9 cellular contexts compared by ENCODE assay signal in the genomic region with DNA sequence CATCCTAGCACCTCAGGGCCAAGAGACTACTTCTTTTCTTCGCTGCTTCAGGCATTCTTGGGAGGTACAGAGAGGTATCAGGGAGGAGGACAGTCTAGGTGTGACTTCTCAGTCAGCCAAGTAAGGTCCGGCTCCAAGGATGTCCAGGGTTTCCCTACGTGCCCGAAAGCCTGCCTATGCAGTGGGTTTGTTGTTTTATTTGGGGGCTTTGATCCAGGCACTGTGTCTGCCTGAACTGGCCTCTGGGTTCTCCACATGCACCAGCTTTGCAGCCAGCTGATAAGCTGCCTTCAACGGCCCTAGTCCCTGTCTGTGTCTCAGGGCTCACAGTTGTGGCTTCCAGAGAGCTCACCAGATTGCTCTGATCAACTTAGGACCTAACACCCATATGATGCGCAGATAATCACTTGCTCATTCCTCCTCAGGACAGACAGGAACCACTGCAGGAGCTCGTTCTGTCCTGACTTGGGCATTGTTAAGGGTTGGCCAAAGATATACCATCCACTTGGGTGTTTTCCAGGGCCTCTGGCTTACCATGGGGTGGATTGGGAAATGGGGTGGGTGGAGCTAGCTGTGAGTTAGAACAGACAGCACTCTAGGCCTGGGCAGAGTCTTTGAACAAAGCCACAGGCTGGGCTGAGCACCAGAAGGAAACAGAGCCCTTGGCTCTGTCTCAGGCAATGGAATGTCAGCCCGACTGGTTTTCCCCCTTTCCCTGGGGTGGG. TPM values are rescaled to one million over a fixed set of nuclear protein-coding genes. Genes with fewer than 3 reads are reported as not detected.
DNase-seq lines count a peak whose midpoint lies in the region; ATAC-seq and TF ChIP-seq lines count a peak whose summit lies in the region.
"Had no signal": no experiment of that assay in that cellular context is flagged by ENCODE, and none has a peak within 500 bp of the region (broad histone marks: within the 10 kb centered on the region; RNA-seq: fewer than 3 reads in every experiment).

No MANE protein-coding gene starts in this region.

- in situ Hi-C loops in IMR-90 (cut with MboI; ENCODE audit: low sequenced_read_pairs), result no loop called here

- 0% methylated on average over 1 of the region's 8 CpGs; no CpG with 5 or more reads in 1 of the 2 experiments for WGBS in IMR-90 (ENCODE audit: extremely low coverage in 2 of 2, insufficient read length in 1 of 2), 2 experiments

- H3K4ac ChIP-seq in IMR-90 (ENCODE audit: low read depth, low read length), result no peak overlapping the region

- H3K79me1 ChIP-seq in IMR-90 (ENCODE audit: low read depth in 1 of 2, low read length in 2 of 2), result no peaks in the 10 kb centered on the region

- H3K23ac ChIP-seq in IMR-90 (ENCODE audit: low read depth, low read length), result no peak overlapping the region

- H3K9me3 ChIP-seq in IMR-90 (ENCODE audit: control insufficient read depth, insufficient read depth, low read length), result no peaks in the 10 kb centered on the region
- H3K9me3 ChIP-seq: Peyer's patch had no signal

- no peaks in the 10 kb centered on the region for H4K20me1 ChIP-seq in IMR-90 (ENCODE audit: insufficient read depth, low read length)

- dilution Hi-C loops in IMR-90 (cut with HindIII; ENCODE audit: low sequenced_read_pairs, unreplicated experiment), result no loop called here

- CTCF ChIA-PET in IMR-90 (lab: Yijun Ruan, JAX) (no interaction called here), MCF 10A (lab: Yijun Ruan, JAX) (interaction anchor here (0.7 to 2.3 kb wide), 3 partner anchors 10 to 216 kb away, joined by 3 to 5 read pairs (median 3); no protein-coding TSS in a partner anchor)

- no peak overlapping the region for H2AK5ac ChIP-seq in IMR-90 (ENCODE audit: low read depth, low read length)

- no peak overlapping the region for H2BK120ac ChIP-seq in IMR-90 (ENCODE audit: low read depth, low read length)

- DNase-seq in IMR-90 (no peak), MCF 10A (ENCODE audit: unreplicated experiment) (peak; percentile 97), iPS-NIHi11 (ENCODE audit: low spot score) (peak; percentile 64), NCI-H1092 treated with DMSO at 0.1 percent for 48 hours (lab: John Stamatoyannopoulos, UW) (no peak), T-helper 9 cell (no peak)
- no peak for DNase-seq in stimulated activated effector memory CD8-positive, alpha-beta T cell treated with anti-CD3 and anti-CD28 coated beads, Interleukin-12 subunit alpha, Interleukin-12 subunit beta, amount 100 ng/mL, for 72 hours (ENCODE audit: low spot score in 2 of 2)
- DNase-seq in activated CD4-positive, alpha-beta T cell treated with anti-CD3 and anti-CD28 coated beads for 1 hour, result no peak

- H2AFZ ChIP-seq in IMR-90 (replicated peaks; ENCODE audit: low read length, poor library complexity), result no peak overlapping the region

- TF ChIP-seq RAD21 in IMR-90 (IDR thresholded peaks at IDR 0.05; ENCODE audit: low read length), result no peak

- no peaks in the 10 kb centered on the region for H3K9me3 Mint-ChIP-seq in MCF 10A (ENCODE audit: unreplicated experiment)
- no peaks in the 10 kb centered on the region for H3K9me3 Mint-ChIP-seq in stimulated activated effector memory CD8-positive, alpha-beta T cell treated with anti-CD3 and anti-CD28 coated beads, Interleukin-12 subunit alpha, Interleukin-12 subunit beta, amount 100 ng/mL, for 72 hours

- no peak overlapping the region for H4K8ac ChIP-seq in IMR-90 (ENCODE audit: low read depth in 2 of 2, low read length in 2 of 2)

- H3K14ac ChIP-seq in IMR-90 (replicated peaks; ENCODE audit: low read depth, low read length), result no peak overlapping the region

- H2AK9ac ChIP-seq in IMR-90 (replicated peaks; ENCODE audit: low read depth, low read length, poor library complexity), result no peak overlapping the region

- peak overlapping the region; percentile 8 for H3K27ac Mint-ChIP-seq in MCF 10A (ENCODE audit: low read depth, unreplicated experiment)
- H3K27ac Mint-ChIP-seq in stimulated activated effector memory CD8-positive, alpha-beta T cell treated with anti-CD3 and anti-CD28 coated beads, Interleukin-12 subunit alpha, Interleukin-12 subunit beta, amount 100 ng/mL, for 72 hours, result no peak overlapping the region

- H3K9me1 ChIP-seq in IMR-90 (ENCODE audit: insufficient read depth, low read length), result no peaks in the 10 kb centered on the region

- no peak overlapping the region for H3K4me2 ChIP-seq in IMR-90 (ENCODE audit: low read depth, low read length)

- TF ChIP-seq CTCF in IMR-90 (conservative IDR thresholded peaks at IDR 0.05; ENCODE audit: low read depth, low read length), result no peak
- TF ChIP-seq CTCF in MCF 10A (IDR thresholded peaks at IDR 0.05; ENCODE audit: unreplicated experiment), result no peak

- no peaks in the 10 kb centered on the region for H3K36me3 ChIP-seq in IMR-90 (ENCODE audit: control insufficient read depth, insufficient read depth, low read length)
- H3K36me3 ChIP-seq: Peyer's patch had no signal

- H3K18ac ChIP-seq in IMR-90 (ENCODE audit: low read depth, low read length), result no peak overlapping the region

- H2BK15ac ChIP-seq in IMR-90 (ENCODE audit: low read depth, low read length), result no peak overlapping the region

- no peak overlapping the region for H3K56ac ChIP-seq in IMR-90 (ENCODE audit: extremely low read depth, insufficient read depth, low read length)

- no peaks in the 10 kb centered on the region for H3K27me3 ChIP-seq in IMR-90 (ENCODE audit: control insufficient read depth, insufficient read depth, low read length)
- H3K27me3 ChIP-seq: Peyer's patch had no signal

- H2BK5ac ChIP-seq in IMR-90 (ENCODE audit: low read depth, low read length, poor library complexity, severe bottlenecking), result no peak overlapping the region

- intact Hi-C loops in IMR-90 (cut with micrococcal nuclease), result no loop called here
- intact Hi-C loops in MCF 10A (cut with micrococcal nuclease), result loop anchor here (5.0 kb wide), 1 partner anchor 42 kb away; no protein-coding TSS in a partner anchor

- no peaks in the 10 kb centered on the region for H3K4me1 ChIP-seq in IMR-90 (ENCODE audit: control insufficient read depth, insufficient read depth, low read length)

- H3K4me3 Mint-ChIP-seq in MCF 10A (ENCODE audit: unreplicated experiment), result no peak overlapping the region
- no peak overlapping the region for H3K4me3 Mint-ChIP-seq in stimulated activated effector memory CD8-positive, alpha-beta T cell treated with anti-CD3 and anti-CD28 coated beads, Interleukin-12 subunit alpha, Interleukin-12 subunit beta, amount 100 ng/mL, for 72 hours

- H4K91ac ChIP-seq in IMR-90 (ENCODE audit: insufficient read depth, low read depth, low read length), result no peak overlapping the region

- H3K36me3 Mint-ChIP-seq in MCF 10A (ENCODE audit: insufficient read depth, unreplicated experiment), result peaks cover 29% of the 10 kb centered on the region
- no peaks in the 10 kb centered on the region for H3K36me3 Mint-ChIP-seq in stimulated activated effector memory CD8-positive, alpha-beta T cell treated with anti-CD3 and anti-CD28 coated beads, Interleukin-12 subunit alpha, Interleukin-12 subunit beta, amount 100 ng/mL, for 72 hours

- no peak overlapping the region for H3K27ac ChIP-seq in IMR-90 (ENCODE audit: insufficient read depth, low read length)

- no peak overlapping the region for H2BK20ac ChIP-seq in IMR-90 (ENCODE audit: low read depth, low read length)

- H4K5ac ChIP-seq in IMR-90 (ENCODE audit: low read depth, low read length), result no peak overlapping the region

- no peak for TF ChIP-seq POLR2A in IMR-90 (IDR thresholded peaks at IDR 0.05; ENCODE audit: low read depth, low read length)

- H3K4me3 ChIP-seq in IMR-90 (ENCODE audit: insufficient read depth, low read depth, low read length), result no peak overlapping the region
- H3K4me3 ChIP-seq: Peyer's patch had no signal

- peaks cover 45% of the 10 kb centered on the region for H3K4me1 Mint-ChIP-seq in MCF 10A (ENCODE audit: insufficient read depth, unreplicated experiment)
- H3K4me1 Mint-ChIP-seq in stimulated activated effector memory CD8-positive, alpha-beta T cell treated with anti-CD3 and anti-CD28 coated beads, Interleukin-12 subunit alpha, Interleukin-12 subunit beta, amount 100 ng/mL, for 72 hours, result no peaks in the 10 kb centered on the region

- H3K27me3 Mint-ChIP-seq in MCF 10A (ENCODE audit: insufficient read depth, unreplicated experiment), result no peaks in the 10 kb centered on the region

- POLR2A ChIA-PET in IMR-90 (lab: Charles Lee; ENCODE audit: unreplicated experiment), result no interaction called here
- POLR2A ChIA-PET in MCF 10A (lab: Yijun Ruan, JAX), result interaction anchor here (0.6 to 2.8 kb wide), 12 partner anchors 10 to 73 kb away, joined by 3 to 25 read pairs (median 4); no protein-coding TSS in a partner anchor

- no peak overlapping the region for H3K9ac ChIP-seq in IMR-90 (ENCODE audit: low read depth, low read length)

- peak; percentile 40; the same call in 1 of the 2 replicates for ATAC-seq in IMR-90 (ENCODE audit: low read depth)
- ATAC-seq in stimulated activated effector memory CD8-positive, alpha-beta T cell treated with anti-CD3 and anti-CD28 coated beads, Interleukin-12 subunit alpha, Interleukin-12 subunit beta, amount 100 ng/mL, for 72 hours, result peak; percentile 13
- ATAC-seq in GM21367 (IDR thresholded peaks at IDR 0.05; ENCODE audit: unreplicated experiment), result no peak

- BruUV-seq in IMR-90 (replicated peaks; lab: Mats Ljungman, UMichigan) (no TSS peak), MCF 10A (replicated peaks; lab: Mats Ljungman, UMichigan) (no TSS peak)

TF ChIP-seq in IMR-90, 13 proteins besides CTCF, POLR2A, EP300 and RAD21 (continues in another document):
- TF ChIP-seq NFE2L2 (IDR thresholded peaks at IDR 0.05; ENCODE audit: low read depth, low read length) (no peak), ELK1 (IDR thresholded peaks at IDR 0.05; ENCODE audit: borderline replicate concordance, low read depth, low read length) (no peak), FOS (IDR thresholded peaks at IDR 0.05; ENCODE audit: low read depth, low read length) (no peak), MAFK (IDR thresholded peaks at IDR 0.05; ENCODE audit: low read depth, low read length) (no peak), BHLHE40 (IDR thresholded peaks at IDR 0.05; ENCODE audit: low read depth, low read length) (no peak)

RNA-seq across cellular contexts. Expression of gene CRYBB3, which starts 45.5 kb away (rescaled TPM):
- total RNA-seq in IMR-90 (2012; rRNA removed) (not detected in 2 replicates), MCF 10A (2022) (0.61 and 0.76 TPM in 2 replicates)
- polyA plus RNA-seq in IMR-90 (2012; rRNA removed), result not detected in 2 replicates
- not detected in 2 replicates for polyA plus RNA-seq in IMR-90 (2012; cell fraction: cytosol; rRNA removed)
- not detected in 2 replicates for polyA plus RNA-seq in IMR-90 (2012; cell fraction: nucleus; rRNA removed; ENCODE audit: low replicate concordance)

Comparison
In these comparisons a context has a peak if more than half of its experiments do, and no peak if none do; other contexts are left out.
1. DNase-seq: peak in MCF 10A (single experiment) and iPS-NIHi11 (single experiment); none in IMR-90 (single experiment), stimulated activated effector memory CD8-positive, alpha-beta T cell treated with anti-CD3 and anti-CD28 coated beads, Interleukin-12 subunit alpha, Interleukin-12 subunit beta, amount 100 ng/mL, for 72 hours (0 of 2), NCI-H1092 treated with DMSO at 0.1 percent for 48 hours (single experiment), activated CD4-positive, alpha-beta T cell treated with anti-CD3 and anti-CD28 coated beads for 1 hour (single experiment) and T-helper 9 cell (single experiment).